12 cellular contexts compared by ENCODE assay signal in genomic region chr15:78058401-78058935, GRCh38. TPM values are rescaled to one million over a fixed set of nuclear protein-coding genes. Genes with fewer than 3 reads are reported as not detected.
DNase-seq lines count a peak whose midpoint lies in the region; ATAC-seq, FAIRE-seq and TF ChIP-seq lines count a peak whose summit lies in the region.
"Had no signal": no experiment of that assay in that cellular context is flagged by ENCODE, and none has a peak within 500 bp of the region (broad histone marks: within the 10 kb centered on the region; RNA-seq: fewer than 3 reads in every experiment).

No MANE protein-coding gene starts in this region.

- no peak overlapping the region for H3K4me3 Mint-ChIP-seq in Calu3 (ENCODE audit: low read depth, unreplicated experiment)

- no peak overlapping the region for H3K18ac ChIP-seq in H1 (ENCODE audit: extremely low read depth, low read length)

- no peak overlapping the region for H4K91ac ChIP-seq in H1 (replicated peaks; ENCODE audit: insufficient read length, low read length)

- no peak for TF ChIP-seq RAD21 in H1 (IDR thresholded peaks at IDR 0.05 in 1 of 2, conservative IDR thresholded peaks at IDR 0.05 in 1 of 2; ENCODE audit: low read depth in 2 of 2, low read length in 2 of 2)

- DNase-seq in Calu3 = no peak
- DNase-seq in RWPE2 (ENCODE audit: low spot score) = no peak
- DNase-seq in H1 (ENCODE audit: low read depth in 1 of 2, low spot score in 2 of 2) = no peak
- no peak for DNase-seq in GM12891 (ENCODE audit: insufficient read length, low spot score)
- no peak for DNase-seq in lower leg skin (ENCODE audit: low spot score in 2 of 2)
- no peak for DNase-seq in H4 (ENCODE audit: low spot score)
- DNase-seq in UCSD-AML1 (lab: John Stamatoyannopoulos, UW; ENCODE audit: unreplicated experiment) = no peak
- DNase-seq: activated CD4-positive, CD25-positive, alpha-beta regulatory T cell treated with anti-CD3 and anti-CD28 coated beads, Interleukin-2, amount 50 U/mL, for 72 hours; left cardiac atrium; NCI-H2107 had no signal

- H3K56ac ChIP-seq in H1 (replicated peaks; ENCODE audit: insufficient read length, low read depth, low read length) = no peak overlapping the region

- H3K79me2 ChIP-seq in H1 (ENCODE audit: control insufficient read depth in 1 of 2, insufficient read depth in 2 of 2, low read length in 2 of 2) = peaks cover 0 to 18% of the 10 kb centered on the region in 2 experiments; a peak in 1 of 4 replicates

- intact Hi-C loops in Calu3 (cut with micrococcal nuclease; ENCODE audit: unreplicated experiment) = no loop called here
- intact Hi-C loops in lower leg skin (cut with DNase I; ENCODE audit: low total_unique reads) = no loop called here

- H3K27ac ChIP-seq in RWPE2 (ENCODE audit: poor library complexity, severe bottlenecking) (peak overlapping the region; percentile 81), H1 (ENCODE audit: low read depth, low read length) (no peak overlapping the region)

- H3K27ac Mint-ChIP-seq in Calu3 (ENCODE audit: unreplicated experiment) = peak overlapping the region; percentile 36

- no TSS peak for BruUV-seq in Calu3 (replicated peaks; lab: Mats Ljungman, UMichigan)

- no peaks in the 10 kb centered on the region for H3K27me3 Mint-ChIP-seq in Calu3 (ENCODE audit: unreplicated experiment)

- no peak overlapping the region for H2BK15ac ChIP-seq in H1 (ENCODE audit: low read length)

- no peaks in the 10 kb centered on the region for H3K9me3 ChIP-seq in RWPE2 (ENCODE audit: severe bottlenecking)
- H3K9me3 ChIP-seq in H1 (ENCODE audit: insufficient read depth in 2 of 2, low read depth in 1 of 2, low read length in 1 of 2) = no peaks in the 10 kb centered on the region
- no peaks in the 10 kb centered on the region for H3K9me3 ChIP-seq in skeletal muscle satellite cell (replicated peaks; ENCODE audit: low read length)

- H3K36me3 ChIP-seq in RWPE2 (ENCODE audit: low read depth) (peaks cover 16% of the 10 kb centered on the region), H1 (ENCODE audit: control insufficient read depth in 2 of 4, insufficient read depth in 4 of 4, low read length in 3 of 4) (no peaks in the 10 kb centered on the region; a peak in 1 of 8 replicates), skeletal muscle satellite cell (ENCODE audit: insufficient read depth, low read length) (peaks cover 2% of the 10 kb centered on the region)

- no peak overlapping the region for H3K23ac ChIP-seq in H1 (ENCODE audit: insufficient read length)

- no peak overlapping the region for H2BK120ac ChIP-seq in H1 (replicated peaks; ENCODE audit: low read depth, low read length)

- CTCF ChIA-PET in Calu3 (lab: Charles Lee) (interaction anchor here (0.6 to 1.1 kb wide), 3 partner anchors 16 to 52 kb away, joined by 3 read pairs; no protein-coding TSS in a partner anchor), H1 (lab: Charles Lee; ENCODE audit: partially characterized antibody) (interaction anchor here (0.6 to 2.2 kb wide), 10 partner anchors 8 to 183 kb away, joined by 3 to 6 read pairs (median 4); no protein-coding TSS in a partner anchor)

- H3K36me3 Mint-ChIP-seq in Calu3 (ENCODE audit: insufficient read depth, unreplicated experiment) = peaks cover 16% of the 10 kb centered on the region

- H3K79me1 ChIP-seq in H1 (ENCODE audit: low read depth, low read length) = peaks cover 6% of the 10 kb centered on the region; the same call in 1 of the 2 replicates

- H4K20me1 ChIP-seq in H1 (replicated peaks in 1 of 2; ENCODE audit: control insufficient read depth in 1 of 2, insufficient read depth in 2 of 2, low read length in 2 of 2) = peaks cover 1 to 10% of the 10 kb centered on the region in 2 experiments

- WGBS in H1 (ENCODE audit: extremely low coverage in 1 of 2, insufficient coverage in 1 of 2, insufficient read length in 1 of 2, insufficient replicate concordance in 2 of 2, low coverage in 1 of 2, low lambda C conversion rate in 2 of 2, missing lambda C conversion rate in 1 of 2), 2 experiments = 88% methylated on average over 10 of the region's 10 CpGs; no CpG with 5 or more reads in 1 of the 2 experiments
- 78 to 92% methylated on average over 5 to 10 of the region's 10 CpGs for WGBS in lower leg skin, 2 donors

- H2BK5ac ChIP-seq in H1 (ENCODE audit: low read depth, low read length) = no peak overlapping the region

- TF ChIP-seq POLR2A in H1 (IDR thresholded peaks at IDR 0.05; ENCODE audit: control extremely low read depth in 1 of 2, low read depth in 2 of 2, low read length in 2 of 2) = no peak
- no peak for TF ChIP-seq POLR2A in GM12891 (IDR thresholded peaks at IDR 0.05; ENCODE audit: low read depth, low read length)
- TF ChIP-seq POLR2A in lower leg skin (IDR thresholded peaks at IDR 0.05) = no peak

- no peak overlapping the region for H4K5ac ChIP-seq in H1 (ENCODE audit: insufficient read length, low read depth, low read length)

- H4K8ac ChIP-seq in H1 (ENCODE audit: extremely low read depth, insufficient read depth, low read length) = peak overlapping the region; percentile 18; the same call in 1 of the 2 replicates

- POLR2A ChIA-PET in H1 (lab: Charles Lee; ENCODE audit: partially characterized antibody) = no interaction called here

- no peak for FAIRE-seq in H1 (lab: Jason Lieb, UNC)
- no peak for FAIRE-seq in GM12891 (lab: Jason Lieb, UNC)

- no peak for ATAC-seq in RWPE2 (ENCODE audit: low read depth)
- ATAC-seq: left cardiac atrium had no signal

- no peak overlapping the region for H3K4me3 ChIP-seq in RWPE2 (ENCODE audit: severe bottlenecking)
- no peak overlapping the region for H3K4me3 ChIP-seq in H1 (ENCODE audit: extremely low read depth in 1 of 4, insufficient read depth in 2 of 4, low read depth in 3 of 4, low read length in 4 of 4)
- no peak overlapping the region for H3K4me3 ChIP-seq in skeletal muscle satellite cell (ENCODE audit: low read length)
- H3K4me3 ChIP-seq in lower leg skin (ENCODE audit: low read depth, poor library complexity, severe bottlenecking) = no peak overlapping the region

- no peak overlapping the region for H2AK5ac ChIP-seq in H1 (ENCODE audit: low read depth, low read length)

- H3K9ac ChIP-seq in H1 (replicated peaks in 1 of 4; ENCODE audit: extremely low read depth in 1 of 4, low read depth in 3 of 4, low read length in 3 of 4) (no peak overlapping the region), skeletal muscle satellite cell (ENCODE audit: low read depth, low read length) (no peak overlapping the region)

- no peak overlapping the region for H3K4ac ChIP-seq in H1 (replicated peaks; ENCODE audit: insufficient read length, low read depth, low read length)

- no peaks in the 10 kb centered on the region for H3K9me3 Mint-ChIP-seq in Calu3 (ENCODE audit: low read depth, unreplicated experiment)

- no peaks in the 10 kb centered on the region for H3K23me2 ChIP-seq in H1 (ENCODE audit: low read depth, low read length)

- peaks cover 43% of the 10 kb centered on the region for H3K4me1 Mint-ChIP-seq in Calu3 (ENCODE audit: low read depth, unreplicated experiment)

- no peak overlapping the region for H3K4me2 ChIP-seq in H1 (ENCODE audit: insufficient read depth in 1 of 2, low read depth in 2 of 2, low read length in 2 of 2)
- peak overlapping the region; percentile 15 for H3K4me2 ChIP-seq in skeletal muscle satellite cell (ENCODE audit: low read length)

- TF ChIP-seq CTCF in Calu3 (IDR thresholded peaks at IDR 0.05; ENCODE audit: unreplicated experiment) (no peak), RWPE2 (IDR thresholded peaks at IDR 0.05; ENCODE audit: poor library complexity, severe bottlenecking) (no peak), H1 (IDR thresholded peaks at IDR 0.05; ENCODE audit: control extremely low read depth in 1 of 3, insufficient read depth in 1 of 3, low read depth in 1 of 3, low read length in 3 of 3) (no peak), lower leg skin (IDR thresholded peaks at IDR 0.05) (no peak)

- TF ChIP-seq EP300 in H1 (IDR thresholded peaks at IDR 0.05; ENCODE audit: borderline replicate concordance in 1 of 2, low read depth in 2 of 2, low read length in 2 of 2) = no peak

- no peak overlapping the region for H2BK20ac ChIP-seq in H1 (ENCODE audit: low read length)

- H3K27me3 ChIP-seq in RWPE2 (ENCODE audit: insufficient read depth, poor library complexity, severe bottlenecking) (no peaks in the 10 kb centered on the region), H1 (replicated peaks in 1 of 4; ENCODE audit: control insufficient read depth in 3 of 4, extremely low read depth in 1 of 4, insufficient read depth in 3 of 4, low read length in 3 of 4) (no peaks in the 10 kb centered on the region), skeletal muscle satellite cell (ENCODE audit: control insufficient read depth, insufficient read depth, low read length) (no peaks in the 10 kb centered on the region)

- no peak overlapping the region for H2AFZ ChIP-seq in H1 (ENCODE audit: low read length)

- H3K14ac ChIP-seq in H1 (ENCODE audit: insufficient read length) = no peak overlapping the region

- no peak overlapping the region for H2BK12ac ChIP-seq in H1 (ENCODE audit: low read depth, low read length)

- H3K4me1 ChIP-seq in RWPE2 (ENCODE audit: insufficient read depth, poor library complexity, severe bottlenecking) (peaks cover 41% of the 10 kb centered on the region), H1 (replicated peaks in 1 of 4; ENCODE audit: control insufficient read depth in 3 of 4, insufficient read depth in 4 of 4, low read length in 3 of 4) (peaks cover 3 to 16% (median 5%) of the 10 kb centered on the region in 4 experiments), skeletal muscle satellite cell (ENCODE audit: control insufficient read depth, insufficient read depth, low read length) (peaks cover 67% of the 10 kb centered on the region)

RNA-seq across cellular contexts. Expression of gene TBC1D2B, which starts 19.0 kb away (rescaled TPM):
- total RNA-seq in Calu3 (2022) = 50.0 and 52.8 TPM in 2 replicates
- 15.4 and 19.5 TPM in 2 replicates for total RNA-seq in H1 (2021; fragmentation: NEBNext Ultra II Directional; extraction: Animal tissue kit (Norgen Biotek cat#: 25700))
- polyA plus RNA-seq in H1 (2011; rRNA removed) = 11.9 and 13.6 TPM in 2 replicates
- 15.5 TPM for polyA plus RNA-seq in H1 (2011; cell fraction: cytosol; rRNA removed)
- 31.0 TPM for polyA plus RNA-seq in H1 (2011; cell fraction: nucleus; rRNA removed)
- 9.7 to 12.0 TPM (median 11.3 TPM) in 4 replicates for polyA plus RNA-seq in H1 (2012, experiment 1 of 2)
- polyA plus RNA-seq in H1 (2012, experiment 2 of 2) = 4.8 TPM
- 9.2 TPM for polyA plus RNA-seq in H1 (2013, experiment 1 of 2)
- polyA plus RNA-seq in H1 (2013, experiment 2 of 2) = 9.0 TPM
- polyA minus RNA-seq in H1 (2011; rRNA and poly(A)+ RNA removed) = 17.8 and 17.9 TPM in 2 replicates
- 10.9 TPM for polyA minus RNA-seq in H1 (2011; cell fraction: cytosol; rRNA and poly(A)+ RNA removed)
- polyA minus RNA-seq in H1 (2011; cell fraction: nucleus; rRNA and poly(A)+ RNA removed) = 19.8 TPM
- total RNA-seq in skeletal muscle satellite cell (2012; rRNA removed) = 17.3 and 21.0 TPM in 2 replicates
- 19.7 TPM for polyA plus RNA-seq in GM12891 (2012; ENCODE audit: low read depth, missing spikeins)
- 10 to 100 TPM; 32.4 to 41.7 (median 35.3) TPM for total RNA-seq in lower leg skin
- total RNA-seq in H4 (2014; rRNA removed; shearing (Covaris generic)) = 12.3 and 13.8 TPM in 2 replicates

RNA-seq across cellular contexts. Expression of gene SH2D7, which starts 33.9 kb away (rescaled TPM):
- total RNA-seq in Calu3 (2022) = not detected in 2 replicates
- total RNA-seq in H1 (2021; fragmentation: NEBNext Ultra II Directional; extraction: Animal tissue kit (Norgen Biotek cat#: 25700)) = not detected in 2 replicates
- not detected in 2 replicates for polyA plus RNA-seq in H1 (2011; rRNA removed)
- polyA plus RNA-seq in H1 (2011; cell fraction: cytosol; rRNA removed) = not detected
- polyA plus RNA-seq in H1 (2011; cell fraction: nucleus; rRNA removed) = not detected
- polyA plus RNA-seq in H1 (2012, experiment 1 of 2) = 0.44 to 0.78 TPM (median 0.58 TPM) in 4 replicates
- polyA plus RNA-seq in H1 (2012, experiment 2 of 2) = 0.54 TPM
- not detected for polyA plus RNA-seq in H1 (2013, experiment 1 of 2)
- not detected for polyA plus RNA-seq in H1 (2013, experiment 2 of 2)
- not detected in 2 replicates for polyA minus RNA-seq in H1 (2011; rRNA and poly(A)+ RNA removed)
- polyA minus RNA-seq in H1 (2011; cell fraction: cytosol; rRNA and poly(A)+ RNA removed) = not detected
- polyA minus RNA-seq in H1 (2011; cell fraction: nucleus; rRNA and poly(A)+ RNA removed) = not detected
- total RNA-seq in skeletal muscle satellite cell (2012; rRNA removed) = not detected in 2 replicates
- polyA plus RNA-seq in GM12891 (2012; ENCODE audit: low read depth, missing spikeins) = not detected
- total RNA-seq in lower leg skin = not detected
- total RNA-seq in H4 (2014; rRNA removed; shearing (Covaris generic)) = not detected in 2 replicates
- total RNA-seq: Daoy, left cardiac atrium had no signal
